ENCODE assay signal across 1 cellular context in genomic region chr10:4219901-4220300, GRCh38.
TF ChIP-seq lines count a peak whose summit lies in the region.

No MANE protein-coding gene starts in this region.

TF ChIP-seq in H1, 55 proteins besides CTCF, POLR2A, EP300 and RAD21 (continued from another document):
- TF ChIP-seq, protein P1, sequence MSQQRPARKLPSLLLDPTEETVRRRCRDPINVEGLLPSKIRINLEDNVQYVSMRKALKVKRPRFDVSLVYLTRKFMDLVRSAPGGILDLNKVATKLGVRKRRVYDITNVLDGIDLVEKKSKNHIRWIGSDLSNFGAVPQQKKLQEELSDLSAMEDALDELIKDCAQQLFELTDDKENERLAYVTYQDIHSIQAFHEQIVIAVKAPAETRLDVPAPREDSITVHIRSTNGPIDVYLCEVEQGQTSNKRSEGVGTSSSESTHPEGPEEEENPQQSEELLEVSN (IDR thresholded peaks at IDR 0.05) = no peak
- TF ChIP-seq CHD1 (IDR thresholded peaks at IDR 0.05; ENCODE audit: low read depth, low read length) (no peak), POLR2AphosphoS5 (IDR thresholded peaks at IDR 0.05; ENCODE audit: low read depth, low read length) (no peak), CBX8 (IDR thresholded peaks at IDR 0.05; ENCODE audit: borderline replicate concordance, low read depth, low read length) (no peak), GABPA (IDR thresholded peaks at IDR 0.05; ENCODE audit: borderline replicate concordance, insufficient read depth, low read length) (no peak), SIRT6 (IDR thresholded peaks at IDR 0.05; ENCODE audit: low read length) (no peak)
